Comparison of ENCODE assay signal across 8 cellular contexts in genomic region chr22:19120829-19121630, GRCh38. TPM values are rescaled to one million over a fixed set of nuclear protein-coding genes. Genes with fewer than 3 reads are reported as not detected.
DNase-seq lines count a peak whose midpoint lies in the region; ATAC-seq, FAIRE-seq and TF ChIP-seq lines count a peak whose summit lies in the region.

No MANE protein-coding gene starts in this region.

- H3K36me3 ChIP-seq in GM23248 (ENCODE audit: low read depth) (no peaks in the 10 kb centered on the region), endothelial cell of umbilical vein (ENCODE audit: control insufficient read depth in 2 of 2, extremely low read depth in 1 of 2, insufficient read depth in 2 of 2, low read length in 2 of 2) (peaks cover 0 to 2% of the 10 kb centered on the region in 2 experiments)
- H3K36me3 ChIP-seq in naive thymus-derived CD4-positive, alpha-beta T cell (ENCODE audit: control insufficient read depth in 2 of 3, insufficient read depth in 3 of 3, low read length in 3 of 3) = peaks cover 0 to 12% (median 0%) of the 10 kb centered on the region in 3 experiments

- H3K4me1 Mint-ChIP-seq in naive thymus-derived CD4-positive, alpha-beta T cell = peaks cover 48 to 65% (median 62%) of the 10 kb centered on the region in 7 donors

- TF ChIP-seq POLR2A in endothelial cell of umbilical vein (IDR thresholded peaks at IDR 0.05; ENCODE audit: low read depth, low read length) = no peak

- H3K27me3 ChIP-seq in GM23248 (replicated peaks; ENCODE audit: insufficient read depth) (no peaks in the 10 kb centered on the region), endothelial cell of umbilical vein (ENCODE audit: control insufficient read depth in 2 of 2, insufficient read depth in 2 of 2, low read length in 2 of 2) (no peaks in the 10 kb centered on the region)
- no peaks in the 10 kb centered on the region for H3K27me3 ChIP-seq in naive thymus-derived CD4-positive, alpha-beta T cell (ENCODE audit: control insufficient read depth in 2 of 2, insufficient read depth in 2 of 2, low read length in 2 of 2)

- no peaks in the 10 kb centered on the region for H3K9me2 ChIP-seq in GM23248 (ENCODE audit: insufficient read depth)

- BruUV-seq in endothelial cell of umbilical vein (replicated peaks; lab: Mats Ljungman, UMichigan) = TSS peak; percentile 25

- H3K79me2 ChIP-seq in GM23248 (ENCODE audit: insufficient read depth) (peaks cover 57% of the 10 kb centered on the region), endothelial cell of umbilical vein (ENCODE audit: control insufficient read depth, insufficient read depth, low read length) (peaks cover 55% of the 10 kb centered on the region)

- DNase-seq in AG08395 (ENCODE audit: low spot score) (peak; percentile 54), GM23248 (peak; percentile 75), endothelial cell of umbilical vein (ENCODE audit: low read depth, low spot score) (no peak), foreskin melanocyte (no peak), ureter (ENCODE audit: low spot score) (no peak)
- peak in 1 of 9 donors; percentile 24 for DNase-seq in naive thymus-derived CD4-positive, alpha-beta T cell

- TF ChIP-seq CTCF in endothelial cell of umbilical vein (IDR thresholded peaks at IDR 0.05; ENCODE audit: extremely low read depth in 1 of 2, insufficient read depth in 1 of 2, low read depth in 1 of 2, low read length in 2 of 2) = no peak

- peak overlapping the region; percentile 89 for H2AFZ ChIP-seq in GM23248
- peak overlapping the region; percentile 58 for H2AFZ ChIP-seq in endothelial cell of umbilical vein (ENCODE audit: low read depth, low read length)

- ATAC-seq in SK-N-SH treated with all-trans-retinoic acid at 6 μM for 48 hours = peak; percentile 47
- no peak for ATAC-seq in naive thymus-derived CD4-positive, alpha-beta T cell
- no peak for ATAC-seq in GM18861 (IDR thresholded peaks at IDR 0.05; ENCODE audit: unreplicated experiment)

- peak overlapping the region; percentile 90 to 94 (median 93) for H3K4me3 Mint-ChIP-seq in naive thymus-derived CD4-positive, alpha-beta T cell

- peak overlapping the region; percentile 67 for H3K27ac ChIP-seq in GM23248
- peak overlapping the region; percentile 4 for H3K27ac ChIP-seq in endothelial cell of umbilical vein (ENCODE audit: insufficient read depth, low read depth, low read length)
- H3K27ac ChIP-seq in naive thymus-derived CD4-positive, alpha-beta T cell (ENCODE audit: low read depth, low read length) = peak overlapping the region; percentile 91

- peak overlapping the region; percentile 95 for H3K4me2 ChIP-seq in GM23248 (ENCODE audit: unreplicated experiment)
- peak overlapping the region; percentile 91 for H3K4me2 ChIP-seq in endothelial cell of umbilical vein (ENCODE audit: insufficient read depth, low read length)

- 15% methylated on average over 23 of the region's 23 CpGs for WGBS in GM23248 (ENCODE audit: low coverage in 1 of 2, low lambda C conversion rate in 2 of 2, missing lambda C conversion rate in 2 of 2), 2 experiments

- H3K9ac ChIP-seq in GM23248 = peak overlapping the region; percentile 90
- peak overlapping the region; percentile 78 for H3K9ac ChIP-seq in endothelial cell of umbilical vein (replicated peaks; ENCODE audit: extremely low read depth, insufficient read depth, low read length)

- dilution Hi-C loops in endothelial cell of umbilical vein (cut with MboI; ENCODE audit: extremely low pct_ligation_motif_present, low sequenced_read_pairs) = no loop called here

- no peaks in the 10 kb centered on the region for H3K9me3 ChIP-seq in GM23248 (ENCODE audit: low read depth)
- no peaks in the 10 kb centered on the region for H3K9me3 ChIP-seq in endothelial cell of umbilical vein (replicated peaks; ENCODE audit: control insufficient read depth, insufficient read depth, low read length)
- H3K9me3 ChIP-seq in naive thymus-derived CD4-positive, alpha-beta T cell (ENCODE audit: control insufficient read depth in 2 of 3, low read length in 3 of 3) = no peaks in the 10 kb centered on the region

- peak; percentile 4 for FAIRE-seq in endothelial cell of umbilical vein (lab: Jason Lieb, UNC)

- intact Hi-C loops in endothelial cell of umbilical vein (cut with micrococcal nuclease) = no loop called here
- intact Hi-C loops in naive thymus-derived CD4-positive, alpha-beta T cell (cut with micrococcal nuclease) = loop anchor here (5.0 kb wide), 2 partner anchors 326 to 1881 kb away; partner anchors contain the start of genes C22orf39 (in 1 of the 2) and THAP7 (in 1 of the 2)

- POLR2A ChIA-PET in endothelial cell of umbilical vein (lab: Charles Lee) = no interaction called here
- POLR2A ChIA-PET in naive thymus-derived CD4-positive, alpha-beta T cell (lab: Charles Lee) = interaction anchor here (1.8 to 6.3 kb wide), 3 partner anchors 10 to 15 kb away, joined by 6 to 88 read pairs (median 8); no protein-coding TSS in a partner anchor

- peaks cover 0 to 2% (median 0%) of the 10 kb centered on the region in 5 donors for H3K27me3 Mint-ChIP-seq in naive thymus-derived CD4-positive, alpha-beta T cell

- H4K20me1 ChIP-seq in GM23248 (ENCODE audit: insufficient read depth) (0 out of 2 replicates have a peak, but pooled peaks cover 4% of the 10 kb centered on the region), endothelial cell of umbilical vein (replicated peaks; ENCODE audit: control insufficient read depth, extremely low read depth, insufficient read depth, low read length) (peaks cover 7% of the 10 kb centered on the region)

- H3K4me3 ChIP-seq in GM23248 = peak overlapping the region; percentile 92
- peak overlapping the region; percentile 61 to 91 (median 80) for H3K4me3 ChIP-seq in endothelial cell of umbilical vein (replicated peaks in 1 of 3; ENCODE audit: insufficient read depth in 1 of 3, low read depth in 1 of 3, low read length in 3 of 3)
- H3K4me3 ChIP-seq in naive thymus-derived CD4-positive, alpha-beta T cell (ENCODE audit: low read length) = peak overlapping the region; percentile 90

- H3K27ac Mint-ChIP-seq in naive thymus-derived CD4-positive, alpha-beta T cell = peak overlapping the region; percentile 60 to 97 (median 87)

- no peaks in the 10 kb centered on the region for H3F3A ChIP-seq in GM23248 (ENCODE audit: insufficient read depth)

- H3K4me1 ChIP-seq in GM23248 (ENCODE audit: insufficient read depth) (peaks cover 9% of the 10 kb centered on the region; the same call in 1 of the 2 replicates), endothelial cell of umbilical vein (ENCODE audit: control insufficient read depth, extremely low read depth, insufficient read depth, low read length) (peaks cover 9% of the 10 kb centered on the region)
- peaks cover 46 to 54% of the 10 kb centered on the region in 2 donors for H3K4me1 ChIP-seq in naive thymus-derived CD4-positive, alpha-beta T cell (ENCODE audit: control insufficient read depth in 2 of 2, insufficient read depth in 2 of 2, low read length in 2 of 2)

- peaks cover 0 to 6% (median 3%) of the 10 kb centered on the region in 5 donors for H3K36me3 Mint-ChIP-seq in naive thymus-derived CD4-positive, alpha-beta T cell

- CTCF ChIA-PET in endothelial cell of umbilical vein (lab: Charles Lee) = interaction anchor here (1.5 kb wide), 1 partner anchor 36 kb away, joined by 4 read pairs; no protein-coding TSS in a partner anchor
- CTCF ChIA-PET in naive thymus-derived CD4-positive, alpha-beta T cell (lab: Charles Lee) = no interaction called here

- in situ Hi-C loops in GM23248 (cut with MboI) = no loop called here

- H3K9me1 ChIP-seq in endothelial cell of umbilical vein (replicated peaks; ENCODE audit: control insufficient read depth, extremely low read depth, insufficient read depth, low read length) = no peaks in the 10 kb centered on the region

- H3K9me3 Mint-ChIP-seq in naive thymus-derived CD4-positive, alpha-beta T cell = no peaks in the 10 kb centered on the region

RNA-seq across cellular contexts. Expression of gene DGCR2, which starts 1.2 kb away (rescaled TPM):
- 42.7 and 43.6 TPM in 2 replicates for total RNA-seq in GM23248 (2014; rRNA removed; shearing (Covaris generic))
- polyA plus RNA-seq in GM23248 (2016; fragmentation: Nextera tagmentation; extraction: Ambion mirVana) (25.6 and 27.1 TPM in 2 replicates), endothelial cell of umbilical vein (51.2 and 61.7 TPM in 2 replicates)
- total RNA-seq in endothelial cell of umbilical vein (44.8 and 49.6 TPM in 2 replicates), ureter (68.7 TPM)
- polyA plus RNA-seq in endothelial cell of umbilical vein (2011; cell fraction: cytosol; rRNA removed) = 47.7 and 50.7 TPM in 2 replicates
- polyA plus RNA-seq in endothelial cell of umbilical vein (2011; cell fraction: nucleus; rRNA removed) = 41.7 and 53.7 TPM in 2 replicates
- 27.3 and 36.4 TPM in 2 replicates for polyA plus RNA-seq in endothelial cell of umbilical vein (2012)
- 46.5 and 74.1 TPM in 2 replicates for polyA minus RNA-seq in endothelial cell of umbilical vein
- polyA minus RNA-seq in endothelial cell of umbilical vein (2011; cell fraction: cytosol; rRNA and poly(A)+ RNA removed) = 13.5 TPM
- 29.0 and 29.3 TPM in 2 replicates for polyA minus RNA-seq in endothelial cell of umbilical vein (2011; cell fraction: nucleus; rRNA and poly(A)+ RNA removed)
- 10 to 100 TPM; 38.8 to 79.1 (median 50.4) TPM for total RNA-seq in naive thymus-derived CD4-positive, alpha-beta T cell
- polyA plus RNA-seq in naive thymus-derived CD4-positive, alpha-beta T cell = 10 to 100 TPM; 46.2 to 81.9 TPM

RNA-seq across cellular contexts. Expression of gene TSSK2, which starts 10.1 kb away (rescaled TPM):
- not detected in 2 replicates for total RNA-seq in GM23248 (2014; rRNA removed; shearing (Covaris generic))
- not detected in 2 replicates for polyA plus RNA-seq in GM23248 (2016; fragmentation: Nextera tagmentation; extraction: Ambion mirVana)
- total RNA-seq in endothelial cell of umbilical vein = not detected in 2 replicates
- polyA plus RNA-seq in endothelial cell of umbilical vein = not detected in 2 replicates
- polyA plus RNA-seq in endothelial cell of umbilical vein (2011; cell fraction: cytosol; rRNA removed) = not detected in 2 replicates
- polyA plus RNA-seq in endothelial cell of umbilical vein (2011; cell fraction: nucleus; rRNA removed) = not detected in 2 replicates
- not detected in 2 replicates for polyA plus RNA-seq in endothelial cell of umbilical vein (2012)
- polyA minus RNA-seq in endothelial cell of umbilical vein = not detected in 2 replicates
- not detected for polyA minus RNA-seq in endothelial cell of umbilical vein (2011; cell fraction: cytosol; rRNA and poly(A)+ RNA removed)
- polyA minus RNA-seq in endothelial cell of umbilical vein (2011; cell fraction: nucleus; rRNA and poly(A)+ RNA removed) = not detected in 2 replicates
- under 1 TPM in 1 of 5 experiments, not detected in 4; 0.42 TPM for total RNA-seq in naive thymus-derived CD4-positive, alpha-beta T cell
- polyA plus RNA-seq in naive thymus-derived CD4-positive, alpha-beta T cell = not detected
- total RNA-seq in ureter = not detected

RNA-seq across cellular contexts. Expression of gene ESS2, which starts 23.4 kb away (rescaled TPM):
- 18.6 and 23.0 TPM in 2 replicates for total RNA-seq in GM23248 (2014; rRNA removed; shearing (Covaris generic))
- polyA plus RNA-seq in GM23248 (2016; fragmentation: Nextera tagmentation; extraction: Ambion mirVana) (12.3 and 12.6 TPM in 2 replicates), endothelial cell of umbilical vein (20.1 and 22.8 TPM in 2 replicates)
- total RNA-seq in endothelial cell of umbilical vein (18.4 and 21.9 TPM in 2 replicates), ureter (14.6 TPM)
- 16.5 and 20.9 TPM in 2 replicates for polyA plus RNA-seq in endothelial cell of umbilical vein (2011; cell fraction: cytosol; rRNA removed)
- polyA plus RNA-seq in endothelial cell of umbilical vein (2011; cell fraction: nucleus; rRNA removed) = 18.2 and 19.2 TPM in 2 replicates
- 14.6 and 15.4 TPM in 2 replicates for polyA plus RNA-seq in endothelial cell of umbilical vein (2012)
- polyA minus RNA-seq in endothelial cell of umbilical vein = 6.6 and 7.9 TPM in 2 replicates
- polyA minus RNA-seq in endothelial cell of umbilical vein (2011; cell fraction: cytosol; rRNA and poly(A)+ RNA removed) = 3.6 TPM
- 2.5 and 5.6 TPM in 2 replicates for polyA minus RNA-seq in endothelial cell of umbilical vein (2011; cell fraction: nucleus; rRNA and poly(A)+ RNA removed)
- 10 to 100 TPM; 18.3 to 51.6 (median 20.6) TPM for total RNA-seq in naive thymus-derived CD4-positive, alpha-beta T cell
- 10 to 100 TPM in 1 of 2 donors, 1 to 10 TPM in 1; 8.4 to 13.9 TPM for polyA plus RNA-seq in naive thymus-derived CD4-positive, alpha-beta T cell

RNA-seq across cellular contexts. Expression of gene GSC2, which starts 29.1 kb away (rescaled TPM):
- total RNA-seq in GM23248 (2014; rRNA removed; shearing (Covaris generic)) = not detected in 2 replicates
- polyA plus RNA-seq in GM23248 (2016; fragmentation: Nextera tagmentation; extraction: Ambion mirVana) = not detected in 2 replicates
- total RNA-seq in endothelial cell of umbilical vein = not detected in 2 replicates
- not detected in 2 replicates for polyA plus RNA-seq in endothelial cell of umbilical vein
- polyA plus RNA-seq in endothelial cell of umbilical vein (2011; cell fraction: cytosol; rRNA removed) = not detected in 2 replicates
- polyA plus RNA-seq in endothelial cell of umbilical vein (2011; cell fraction: nucleus; rRNA removed) = not detected in 2 replicates
- polyA plus RNA-seq in endothelial cell of umbilical vein (2012) = not detected in 2 replicates
- not detected in 2 replicates for polyA minus RNA-seq in endothelial cell of umbilical vein
- polyA minus RNA-seq in endothelial cell of umbilical vein (2011; cell fraction: cytosol; rRNA and poly(A)+ RNA removed) = not detected
- not detected in 2 replicates for polyA minus RNA-seq in endothelial cell of umbilical vein (2011; cell fraction: nucleus; rRNA and poly(A)+ RNA removed)
- total RNA-seq in naive thymus-derived CD4-positive, alpha-beta T cell = not detected
- not detected for polyA plus RNA-seq in naive thymus-derived CD4-positive, alpha-beta T cell
- not detected for total RNA-seq in ureter

RNA-seq across cellular contexts. Expression of gene SLC25A1, which starts 57.5 kb away (rescaled TPM):
- total RNA-seq in GM23248 (2014; rRNA removed; shearing (Covaris generic)) = 89.9 and 99.5 TPM in 2 replicates
- polyA plus RNA-seq in GM23248 (2016; fragmentation: Nextera tagmentation; extraction: Ambion mirVana) = 113 and 115 TPM in 2 replicates
- total RNA-seq in endothelial cell of umbilical vein = 94.5 and 102 TPM in 2 replicates
- polyA plus RNA-seq in endothelial cell of umbilical vein = 78.0 and 80.0 TPM in 2 replicates
- polyA plus RNA-seq in endothelial cell of umbilical vein (2011; cell fraction: cytosol; rRNA removed) = 53.3 and 64.5 TPM in 2 replicates
- 30.5 and 34.5 TPM in 2 replicates for polyA plus RNA-seq in endothelial cell of umbilical vein (2011; cell fraction: nucleus; rRNA removed)
- 48.5 and 55.1 TPM in 2 replicates for polyA plus RNA-seq in endothelial cell of umbilical vein (2012)
- polyA minus RNA-seq in endothelial cell of umbilical vein = 42.0 and 44.0 TPM in 2 replicates
- 35.6 TPM for polyA minus RNA-seq in endothelial cell of umbilical vein (2011; cell fraction: cytosol; rRNA and poly(A)+ RNA removed)
- 8.2 and 9.9 TPM in 2 replicates for polyA minus RNA-seq in endothelial cell of umbilical vein (2011; cell fraction: nucleus; rRNA and poly(A)+ RNA removed)
- 10 to 100 TPM; 19.3 to 34.0 (median 30.7) TPM for total RNA-seq in naive thymus-derived CD4-positive, alpha-beta T cell
- polyA plus RNA-seq in naive thymus-derived CD4-positive, alpha-beta T cell = 10 to 100 TPM; 39.4 to 66.5 TPM
- 69.9 TPM for total RNA-seq in ureter

Comparison
In these comparisons a context has a peak if more than half of its experiments do, and no peak if none do; other contexts are left out.
1. DNase-seq: peak in AG08395 (single experiment) and GM23248 (single experiment); none in endothelial cell of umbilical vein (single experiment), foreskin melanocyte (single experiment) and ureter (single experiment).
2. H3K27ac ChIP-seq: peak in every context shown above with its lines; median percentile 91 in naive thymus-derived CD4-positive, alpha-beta T cell; 67 in GM23248; 4 in endothelial cell of umbilical vein.
3. Peak in every context shown above with its lines, with median percentiles within 50 percentile points of each other: H3K4me3 ChIP-seq.